Comparison of ENCODE assay signal across 10 cellular contexts in genomic region chr10:78991187-78991586, GRCh38.
DNase-seq lines count a peak whose midpoint lies in the region; ATAC-seq and TF ChIP-seq lines count a peak whose summit lies in the region.
"Had no signal": no experiment of that assay in that cellular context is flagged by ENCODE, and none has a peak within 500 bp of the region (broad histone marks: within the 10 kb centered on the region; RNA-seq: fewer than 3 reads in every experiment).

No MANE protein-coding gene starts in this region.

- peaks cover 12% of the 10 kb centered on the region for H3K4me1 Mint-ChIP-seq in activated T-cell treated with anti-CD3 and anti-CD28 coated beads, Interleukin-2, amount 50 U/mL, for 4 hours (ENCODE audit: low read depth)
- H3K4me1 Mint-ChIP-seq in stimulated activated naive B cell treated with anti-CD40 and anti-IgM and Interleukin-4, amounts not matched to agents 10 μg/mL and 1 μg/mL and 100 μg/mL, for 72 hours = peaks cover 6 to 19% of the 10 kb centered on the region in 2 donors
- H3K4me1 Mint-ChIP-seq in endothelial cell (ENCODE audit: unreplicated experiment) (no peaks in the 10 kb centered on the region), Calu3 (ENCODE audit: low read depth, unreplicated experiment) (no peaks in the 10 kb centered on the region)

- H3K9me3 Mint-ChIP-seq in activated T-cell treated with anti-CD3 and anti-CD28 coated beads, Interleukin-2, amount 50 U/mL, for 4 hours = no peaks in the 10 kb centered on the region
- no peaks in the 10 kb centered on the region for H3K9me3 Mint-ChIP-seq in stimulated activated naive B cell treated with anti-CD40 and anti-IgM and Interleukin-4, amounts not matched to agents 10 μg/mL and 1 μg/mL and 100 μg/mL, for 72 hours
- H3K9me3 Mint-ChIP-seq in endothelial cell (ENCODE audit: unreplicated experiment) = no peaks in the 10 kb centered on the region
- H3K9me3 Mint-ChIP-seq in Calu3 (ENCODE audit: low read depth, unreplicated experiment) = no peaks in the 10 kb centered on the region
- H3K9me3 Mint-ChIP-seq: stimulated activated naive CD8-positive, alpha-beta T cell treated with anti-CD3 and anti-CD28 coated beads, Interleukin-15, Interleukin-2, amounts not matched to agents 100 ng/mL and 50 ng/mL, for 24 hours had no signal

- intact Hi-C loops in Calu3 (cut with micrococcal nuclease; ENCODE audit: unreplicated experiment) = no loop called here

- TF ChIP-seq CTCF in RWPE1 (conservative IDR thresholded peaks at IDR 0.05; ENCODE audit: low read depth) (no peak), endothelial cell (IDR thresholded peaks at IDR 0.05; ENCODE audit: unreplicated experiment) (no peak), Calu3 (IDR thresholded peaks at IDR 0.05; ENCODE audit: unreplicated experiment) (no peak)

- no TSS peak for BruUV-seq in Calu3 (replicated peaks; lab: Mats Ljungman, UMichigan)

- CTCF ChIA-PET in RWPE1 (lab: Yijun Ruan, JAX) = interaction anchor here (0.6 kb wide), 1 partner anchor 1320 kb away, joined by 3 read pairs; no protein-coding TSS in a partner anchor
- CTCF ChIA-PET in Calu3 (lab: Charles Lee) = no interaction called here

- no peak overlapping the region for H3K27ac Mint-ChIP-seq in stimulated activated naive B cell treated with anti-CD40 and anti-IgM and Interleukin-4, amounts not matched to agents 10 μg/mL and 1 μg/mL and 100 μg/mL, for 72 hours
- H3K27ac Mint-ChIP-seq in endothelial cell (ENCODE audit: unreplicated experiment) (no peak overlapping the region), Calu3 (ENCODE audit: unreplicated experiment) (no peak overlapping the region)

- no peak overlapping the region for H3K4me3 Mint-ChIP-seq in activated T-cell treated with anti-CD3 and anti-CD28 coated beads, Interleukin-2, amount 50 U/mL, for 4 hours
- no peak overlapping the region for H3K4me3 Mint-ChIP-seq in stimulated activated naive B cell treated with anti-CD40 and anti-IgM and Interleukin-4, amounts not matched to agents 10 μg/mL and 1 μg/mL and 100 μg/mL, for 72 hours
- no peak overlapping the region for H3K4me3 Mint-ChIP-seq in endothelial cell (ENCODE audit: unreplicated experiment)
- no peak overlapping the region for H3K4me3 Mint-ChIP-seq in Calu3 (ENCODE audit: low read depth, unreplicated experiment)
- H3K4me3 Mint-ChIP-seq: stimulated activated naive CD8-positive, alpha-beta T cell treated with anti-CD3 and anti-CD28 coated beads, Interleukin-15, Interleukin-2, amounts not matched to agents 100 ng/mL and 50 ng/mL, for 24 hours had no signal

- peak; percentile 96 for ATAC-seq in activated T-cell treated with anti-CD3 and anti-CD28 coated beads, Interleukin-2, amount 50 U/mL, for 4 hours
- peak; percentile 48 for ATAC-seq in HG03139 (IDR thresholded peaks at IDR 0.05; ENCODE audit: unreplicated experiment)
- peak; percentile 62 to 72 for ATAC-seq in stimulated activated naive B cell treated with anti-CD40 and anti-IgM and Interleukin-4, amounts not matched to agents 10 μg/mL and 1 μg/mL and 100 μg/mL, for 72 hours (replicated peaks)
- ATAC-seq: right cardiac atrium had no signal

- no peak overlapping the region for H3K27ac ChIP-seq in RWPE1

- POLR2A ChIA-PET in RWPE1 (lab: Yijun Ruan, JAX; ENCODE audit: low non-redundant PET) = interaction anchor here (0.7 kb wide), 1 partner anchor 1134 kb away, joined by 3 read pairs; no protein-coding TSS in a partner anchor

- no peak for DNase-seq in activated T-cell treated with anti-CD3 and anti-CD28 coated beads, Interleukin-2, amount 50 U/mL, for 4 hours
- DNase-seq in activated T-cell treated with anti-CD3 and anti-CD28 coated beads for 4 hours (no peak), RWPE1 (ENCODE audit: low spot score) (peak; percentile 77), endothelial cell (ENCODE audit: low spot score) (no peak), NCI-H2227 treated with DMSO at 0.1 percent for 48 hours (lab: John Stamatoyannopoulos, UW) (no peak), Calu3 (no peak)
- no peak for DNase-seq in stimulated activated naive B cell treated with anti-CD40 and anti-IgM and Interleukin-4, amounts not matched to agents 10 μg/mL and 1 μg/mL and 100 μg/mL, for 72 hours

- H3K27me3 Mint-ChIP-seq in activated T-cell treated with anti-CD3 and anti-CD28 coated beads, Interleukin-2, amount 50 U/mL, for 4 hours (ENCODE audit: low read depth) = no peaks in the 10 kb centered on the region
- H3K27me3 Mint-ChIP-seq in stimulated activated naive B cell treated with anti-CD40 and anti-IgM and Interleukin-4, amounts not matched to agents 10 μg/mL and 1 μg/mL and 100 μg/mL, for 72 hours = peaks cover 24 to 38% of the 10 kb centered on the region in 2 donors
- H3K27me3 Mint-ChIP-seq in endothelial cell (ENCODE audit: unreplicated experiment) (peaks cover 9% of the 10 kb centered on the region), Calu3 (ENCODE audit: unreplicated experiment) (peaks cover 24% of the 10 kb centered on the region)
- H3K27me3 Mint-ChIP-seq: stimulated activated naive CD8-positive, alpha-beta T cell treated with anti-CD3 and anti-CD28 coated beads, Interleukin-15, Interleukin-2, amounts not matched to agents 100 ng/mL and 50 ng/mL, for 24 hours had no signal

- no peaks in the 10 kb centered on the region for H3K36me3 Mint-ChIP-seq in activated T-cell treated with anti-CD3 and anti-CD28 coated beads, Interleukin-2, amount 50 U/mL, for 4 hours (ENCODE audit: insufficient read depth)
- no peaks in the 10 kb centered on the region for H3K36me3 Mint-ChIP-seq in stimulated activated naive B cell treated with anti-CD40 and anti-IgM and Interleukin-4, amounts not matched to agents 10 μg/mL and 1 μg/mL and 100 μg/mL, for 72 hours
- H3K36me3 Mint-ChIP-seq in endothelial cell (ENCODE audit: low read depth, unreplicated experiment) (no peaks in the 10 kb centered on the region), Calu3 (ENCODE audit: insufficient read depth, unreplicated experiment) (no peaks in the 10 kb centered on the region)
